Comparison of ENCODE assay signal across 8 cellular contexts in genomic region chr3:75579981-75580782, GRCh38.
DNase-seq lines count a peak whose midpoint lies in the region; ATAC-seq, FAIRE-seq and TF ChIP-seq lines count a peak whose summit lies in the region.
"Not testable (repeated sequence)": the region's sequence is repeated elsewhere in the genome, so short reads cannot be mapped to it uniquely, and the experiment has no call there.

No MANE protein-coding gene starts in this region.

- not testable (repeated sequence) for H3K36me3 ChIP-seq in kidney (ENCODE audit: control insufficient read depth in 1 of 2, insufficient read depth in 2 of 2, low read length in 2 of 2); rectal smooth muscle tissue (ENCODE audit: control insufficient read depth, insufficient read depth, low read length); suprapubic skin

- peak; percentile 44 for TF ChIP-seq CTCF in kidney (IDR thresholded peaks at IDR 0.05; ENCODE audit: borderline replicate concordance, extremely low read depth, insufficient read depth)
- peak; percentile 24 to 95 for TF ChIP-seq CTCF in suprapubic skin (IDR thresholded peaks at IDR 0.05)

- H3K27ac ChIP-seq in kidney (ENCODE audit: low read depth in 2 of 2, low read length in 2 of 2); rectal smooth muscle tissue (ENCODE audit: low read depth, low read length); suprapubic skin: not testable (repeated sequence)

- not testable (repeated sequence) for H3K27me3 ChIP-seq in rectal smooth muscle tissue (ENCODE audit: control insufficient read depth, insufficient read depth, low read length)
- H3K27me3 ChIP-seq in suprapubic skin = peaks cover 42% of the 10 kb centered on the region

- H3K4me3 Mint-ChIP-seq in T-helper 17 cell = peak overlapping the region; percentile 86

- H3K9me3 ChIP-seq in T-helper 17 cell (ENCODE audit: control insufficient read depth, low read length, poor library complexity, severe bottlenecking); kidney (ENCODE audit: control insufficient read depth in 1 of 2, low read length in 2 of 2); suprapubic skin: not testable (repeated sequence)

- not testable (repeated sequence) for H3K9ac ChIP-seq in kidney (ENCODE audit: low read length in 2 of 2); rectal smooth muscle tissue (ENCODE audit: low read length)

- H3K27ac Mint-ChIP-seq in T-helper 17 cell = not testable (repeated sequence)

- TF ChIP-seq EP300 in suprapubic skin (IDR thresholded peaks at IDR 0.05) = not testable (repeated sequence)

- not testable (repeated sequence) for TF ChIP-seq POLR2A in suprapubic skin (IDR thresholded peaks at IDR 0.05)

- not testable (repeated sequence) for H3K4me1 Mint-ChIP-seq in T-helper 17 cell

- H3K4me3 ChIP-seq in kidney (ENCODE audit: low read length in 2 of 2) = not testable (repeated sequence)
- peak overlapping the region; percentile 52 for H3K4me3 ChIP-seq in rectal smooth muscle tissue (ENCODE audit: low read length)
- peak overlapping the region; percentile 56 for H3K4me3 ChIP-seq in suprapubic skin

- intact Hi-C loops in kidney (cut with DNase I) = not testable (repeated sequence)

- not testable (repeated sequence) for H3K4me1 ChIP-seq in kidney (ENCODE audit: control insufficient read depth in 1 of 2, insufficient read depth in 1 of 2, low read depth in 1 of 2, low read length in 2 of 2); rectal smooth muscle tissue (ENCODE audit: control insufficient read depth, insufficient read depth, low read length)
- peaks cover 12% of the 10 kb centered on the region for H3K4me1 ChIP-seq in suprapubic skin

- DNase-seq in DMS 273 (lab: John Stamatoyannopoulos, UW; ENCODE audit: unreplicated experiment) (peak; percentile 34), HuH-7 (ENCODE audit: low spot score) (peak; percentile 8), T-helper 17 cell (peak; percentile 23 to 57 (median 32)), kidney (peak; percentile 85), suprapubic skin (ENCODE audit: low spot score in 2 of 2) (peak in 1 of 2 donors; percentile 63)
- DNase-seq in activated effector memory CD4-positive, alpha-beta T cell treated with Interleukin-2 at 50 U/mL for 16 hours = peak; percentile 24
- DNase-seq in effector CD8-positive, alpha-beta T cell (lab: John Stamatoyannopoulos, UW) = peak; percentile 2

- not testable (repeated sequence) for FAIRE-seq in kidney (lab: Jason Lieb, UNC)

- 8% methylated on average over 15 of the region's 67 CpGs for WGBS in suprapubic skin

- H3K27me3 Mint-ChIP-seq in T-helper 17 cell = peaks cover 54% of the 10 kb centered on the region

- not testable (repeated sequence) for ATAC-seq in T-helper 17 cell

- H3K36me3 Mint-ChIP-seq in T-helper 17 cell (ENCODE audit: low read depth) = not testable (repeated sequence)
